Comparison of ENCODE assay signal across 14 cellular contexts in genomic region chr13:64446372-64446771, GRCh38.
DNase-seq lines count a peak whose midpoint lies in the region; ATAC-seq and TF ChIP-seq lines count a peak whose summit lies in the region.
"Had no signal": no experiment of that assay in that cellular context is flagged by ENCODE, and none has a peak within 500 bp of the region (broad histone marks: within the 10 kb centered on the region; RNA-seq: fewer than 3 reads in every experiment).

No MANE protein-coding gene starts in this region.

- TF ChIP-seq POLR2A in HCT116 (IDR thresholded peaks at IDR 0.05; ENCODE audit: borderline replicate concordance, extremely low read depth, insufficient read depth, insufficient read length): no peak

- in situ Hi-C loops in SK-MEL-5 (cut with HindIII; ENCODE audit: low pct_unique_long_range_greater_than_20kb, low sequenced_read_pairs): no loop called here

- POLR2A ChIA-PET in HCT116 (lab: Charles Lee): no interaction called here

- H3K27me3 ChIP-seq in HCT116 (ENCODE audit: insufficient read depth, low read length) (no peaks in the 10 kb centered on the region), hepatocyte (no peaks in the 10 kb centered on the region)
- H3K27me3 ChIP-seq: SJCRH30, upper lobe of left lung had no signal

- DNase-seq in HCT116 (ENCODE audit: low read depth, low spot score) (peak; percentile 3), SK-MEL-5 (ENCODE audit: low read depth, low spot score) (peak; percentile 33), hepatocyte (ENCODE audit: low spot score) (peak; percentile 10), NCI-H2227 treated with DMSO at 0.1 percent for 48 hours (lab: John Stamatoyannopoulos, UW) (no peak)
- no peak for DNase-seq in stimulated activated naive CD8-positive, alpha-beta T cell treated with anti-CD3 and anti-CD28 coated beads, Interleukin-15, Interleukin-2, amounts not matched to agents 100 U/mL and 50 U/mL, for 24 hours
- DNase-seq: activated CD4-positive, alpha-beta T cell treated with anti-CD3 and anti-CD28 coated beads, Interleukin-2, amount 50 U/mL, for 4 hours; activated naive CD4-positive, alpha-beta T cell treated with anti-CD3 and anti-CD28 coated beads, Interleukin-2, amount 50 U/mL, for 16 hours; hippocampal formation; NCI-H226; SJCRH30; upper lobe of left lung had no signal

- TF ChIP-seq CTCF in C4-2B (conservative IDR thresholded peaks at IDR 0.05): peak; percentile 75
- peak in 2 of 3 experiments; percentile 61 to 69; a peak in 4 of 6 replicates for TF ChIP-seq CTCF in HCT116 (IDR thresholded peaks at IDR 0.05 in 2 of 3, conservative IDR thresholded peaks at IDR 0.05 in 1 of 3; ENCODE audit: borderline replicate concordance in 1 of 3, insufficient read depth in 1 of 3, low read depth in 2 of 3, low read length in 2 of 3)
- TF ChIP-seq CTCF in hepatocyte (IDR thresholded peaks at IDR 0.05; ENCODE audit: poor library complexity): peak; percentile 22

- H3K9ac ChIP-seq in HCT116 (ENCODE audit: low read length): no peak overlapping the region

- H3K27ac ChIP-seq in C4-2B (no peak overlapping the region), HCT116 (ENCODE audit: low read depth, low read length) (no peak overlapping the region), hepatocyte (no peak overlapping the region)
- H3K27ac ChIP-seq: SJCRH30, upper lobe of left lung had no signal

- H3K79me2 ChIP-seq in HCT116 (ENCODE audit: insufficient read depth, low read length) (no peaks in the 10 kb centered on the region), hepatocyte (no peaks in the 10 kb centered on the region)

- no peak overlapping the region for H3K4me2 ChIP-seq in HCT116 (ENCODE audit: low read length)
- H3K4me2 ChIP-seq in hepatocyte: no peak overlapping the region

- CTCF ChIA-PET in HCT116 (lab: Charles Lee): no interaction called here

- BruUV-seq in HCT116 (replicated peaks; lab: Mats Ljungman, UMichigan): no TSS peak

- RAD21 ChIA-PET in HCT116 (lab: Charles Lee; ENCODE audit: low non-redundant PET in 1 of 2, low total read pairs in 2 of 2, uncharacterized antibody in 2 of 2, unreplicated experiment in 2 of 2): no interaction called here

- 42% methylated on average over 2 of the region's 2 CpGs for WGBS in hepatocyte (ENCODE audit: low lambda C conversion rate, missing lambda C conversion rate)

- H3K36me3 ChIP-seq in HCT116 (ENCODE audit: control insufficient read depth in 1 of 2, insufficient read depth in 2 of 2, low read length in 2 of 2) (no peaks in the 10 kb centered on the region), hepatocyte (replicated peaks; ENCODE audit: insufficient read depth, low read depth) (no peaks in the 10 kb centered on the region)
- H3K36me3 ChIP-seq: SJCRH30, upper lobe of left lung had no signal

- H4K20me1 ChIP-seq in HCT116 (ENCODE audit: insufficient read depth) (no peaks in the 10 kb centered on the region), hepatocyte (ENCODE audit: insufficient read depth, poor library complexity, severe bottlenecking) (no peaks in the 10 kb centered on the region)

- H3K4me1 ChIP-seq in HCT116 (ENCODE audit: control insufficient read depth in 1 of 2, insufficient read depth in 2 of 2, low read length in 2 of 2): no peaks in the 10 kb centered on the region
- H3K4me1 ChIP-seq in hepatocyte (ENCODE audit: insufficient read depth): no peaks in the 10 kb centered on the region
- H3K4me1 ChIP-seq: SJCRH30, upper lobe of left lung had no signal

- peak; percentile 73 for ATAC-seq in HCT116
- no peak for ATAC-seq in HG03521 (IDR thresholded peaks at IDR 0.05; ENCODE audit: unreplicated experiment)
- ATAC-seq in GM21528 (IDR thresholded peaks at IDR 0.05; ENCODE audit: low FRiP score, unreplicated experiment): no peak
- ATAC-seq in stimulated activated naive CD8-positive, alpha-beta T cell treated with anti-CD3 and anti-CD28 coated beads, Interleukin-15, Interleukin-2, amounts not matched to agents 100 U/mL and 50 U/mL, for 24 hours: no peak

- intact Hi-C loops in HCT116 (cut with micrococcal nuclease): no loop called here

- TF ChIP-seq RAD21 in HCT116 (IDR thresholded peaks at IDR 0.05; ENCODE audit: low read depth): peak; percentile 19; the same call in 1 of the 2 replicates

- H3K9me3 ChIP-seq in HCT116 (ENCODE audit: control insufficient read depth in 1 of 2, insufficient read depth in 1 of 2, low read depth in 1 of 2, low read length in 2 of 2): no peaks in the 10 kb centered on the region
- no peaks in the 10 kb centered on the region for H3K9me3 ChIP-seq in hepatocyte (ENCODE audit: low read depth)
- H3K9me3 ChIP-seq: SJCRH30, upper lobe of left lung had no signal

- H3K9me2 ChIP-seq in HCT116 (ENCODE audit: insufficient read depth) (no peaks in the 10 kb centered on the region), hepatocyte (replicated peaks; ENCODE audit: insufficient read depth) (no peaks in the 10 kb centered on the region)

- H2AFZ ChIP-seq in HCT116 (ENCODE audit: low read depth, low read length, poor library complexity, severe bottlenecking): no peak overlapping the region
- no peak overlapping the region for H2AFZ ChIP-seq in hepatocyte

- H3K4me3 ChIP-seq in HCT116 (replicated peaks in 1 of 2; ENCODE audit: low read depth in 1 of 2, low read length in 2 of 2) (no peak overlapping the region), hepatocyte (no peak overlapping the region)
- H3K4me3 ChIP-seq: SJCRH30, upper lobe of left lung had no signal

TF ChIP-seq in HCT116, 20 proteins besides CTCF, POLR2A, EP300 and RAD21 (continues in another document):
- TF ChIP-seq JUND (IDR thresholded peaks at IDR 0.05): no peak
- no peak for TF ChIP-seq SIN3A (IDR thresholded peaks at IDR 0.05; ENCODE audit: low read depth)
- TF ChIP-seq ZBTB33 (IDR thresholded peaks at IDR 0.05; ENCODE audit: extremely low read depth, insufficient replicate concordance, low read length): no peak
- no peak for TF ChIP-seq ZFX (IDR thresholded peaks at IDR 0.05)
- TF ChIP-seq MAX (IDR thresholded peaks at IDR 0.05): no peak
- TF ChIP-seq CBX3 (IDR thresholded peaks at IDR 0.05; ENCODE audit: low read depth): no peak
- TF ChIP-seq ELF1 (IDR thresholded peaks at IDR 0.05; ENCODE audit: borderline replicate concordance, low read depth): no peak
- TF ChIP-seq EZH2phosphoT487 (IDR thresholded peaks at IDR 0.05; ENCODE audit: borderline replicate concordance): no peak
- no peak for TF ChIP-seq CEBPB (IDR thresholded peaks at IDR 0.05; ENCODE audit: low read depth)
- TF ChIP-seq ZNF274 (IDR thresholded peaks at IDR 0.05; ENCODE audit: low read depth, low read length): no peak
- TF ChIP-seq TCF7L2 (IDR thresholded peaks at IDR 0.05; ENCODE audit: borderline replicate concordance, extremely low read depth, insufficient read depth, insufficient read length): no peak
- TF ChIP-seq SP1 (IDR thresholded peaks at IDR 0.05; ENCODE audit: low read depth): no peak
- TF ChIP-seq YY1 (IDR thresholded peaks at IDR 0.05; ENCODE audit: extremely low read depth, insufficient replicate concordance, low read depth, low read length): no peak
- TF ChIP-seq ATF3 (IDR thresholded peaks at IDR 0.05): no peak
- no peak for TF ChIP-seq FOSL1 (IDR thresholded peaks at IDR 0.05; ENCODE audit: low read depth)
- TF ChIP-seq POLR2AphosphoS5 (IDR thresholded peaks at IDR 0.05; ENCODE audit: low read depth, low read length): no peak
- no peak for TF ChIP-seq EGR1 (IDR thresholded peaks at IDR 0.05; ENCODE audit: low read depth)
- TF ChIP-seq SRF (IDR thresholded peaks at IDR 0.05; ENCODE audit: low read depth): no peak

Comparison
In these comparisons a context has a peak if more than half of its experiments do, and no peak if none do; other contexts are left out.
1. CTCF ChIP-seq: peak in every context shown above with its lines; median percentile 75 in C4-2B; 65 in HCT116; 22 in hepatocyte.
2. DNase-seq: peak in HCT116 (single experiment), SK-MEL-5 (single experiment) and hepatocyte (single experiment); none in NCI-H2227 treated with DMSO at 0.1 percent for 48 hours (single experiment) and stimulated activated naive CD8-positive, alpha-beta T cell treated with anti-CD3 and anti-CD28 coated beads, Interleukin-15, Interleukin-2, amounts not matched to agents 100 U/mL and 50 U/mL, for 24 hours (single experiment).